In genomic region chr3:187748050-187748481, GRCh38 we compare ENCODE assay signal across 1 cellular context.
TF ChIP-seq lines count a peak whose summit lies in the region.

No MANE protein-coding gene starts in this region.

TF ChIP-seq in HepG2, 621 proteins besides CTCF, POLR2A, EP300 and RAD21 (continued from another document and continues in another):
- TF ChIP-seq ONECUT2 (CRISPR knock-in tag; IDR thresholded peaks at IDR 0.05), result no peak
- no peak for TF ChIP-seq MEIS1 (CRISPR knock-in tag; IDR thresholded peaks at IDR 0.05; ENCODE audit: borderline replicate concordance)
- TF ChIP-seq ATF7-NPFF (CRISPR knock-in tag; IDR thresholded peaks at IDR 0.05; ENCODE audit: low read depth), result no peak
- TF ChIP-seq KDM3A (CRISPR knock-in tag; IDR thresholded peaks at IDR 0.05; ENCODE audit: low read depth), result peak; percentile 74; the same call in 1 of the 2 replicates
- no peak for TF ChIP-seq HNF1A (IDR thresholded peaks at IDR 0.05; ENCODE audit: low read depth)
- TF ChIP-seq HNF1A (CRISPR knock-in tag; IDR thresholded peaks at IDR 0.05; ENCODE audit: borderline replicate concordance), result no peak; the same call in 1 of the 2 replicates
- TF ChIP-seq ZNF362 (CRISPR knock-in tag; IDR thresholded peaks at IDR 0.05; ENCODE audit: borderline replicate concordance), result peak; percentile 18; the same call in 1 of the 2 replicates
- peak; percentile 49 for TF ChIP-seq FOXA3 (CRISPR knock-in tag; IDR thresholded peaks at IDR 0.05)
- TF ChIP-seq ZNF777 (CRISPR knock-in tag; IDR thresholded peaks at IDR 0.05), result no peak
- no peak for TF ChIP-seq ZNF790 (CRISPR knock-in tag; IDR thresholded peaks at IDR 0.05; ENCODE audit: borderline replicate concordance)
- TF ChIP-seq ZNF282 (IDR thresholded peaks at IDR 0.05; ENCODE audit: partially characterized antibody), result no peak
- TF ChIP-seq JUN (CRISPR knock-in tag; IDR thresholded peaks at IDR 0.05), result no peak
- no peak for TF ChIP-seq KDM6A (CRISPR knock-in tag; IDR thresholded peaks at IDR 0.05; ENCODE audit: low read depth)
- no peak for TF ChIP-seq ZFP36L2 (CRISPR knock-in tag; IDR thresholded peaks at IDR 0.05)
- no peak for TF ChIP-seq ATRX (CRISPR knock-in tag; IDR thresholded peaks at IDR 0.05; ENCODE audit: borderline replicate concordance)
- no peak for TF ChIP-seq ZNF143 (CRISPR knock-in tag; IDR thresholded peaks at IDR 0.05)
- peak; percentile 85; the same call in 1 of the 2 replicates for TF ChIP-seq PRDM10 (CRISPR knock-in tag; IDR thresholded peaks at IDR 0.05; ENCODE audit: low read depth)
- TF ChIP-seq ZNF337 (CRISPR knock-in tag; IDR thresholded peaks at IDR 0.05; ENCODE audit: borderline replicate concordance, low read depth), result no peak
- no peak for TF ChIP-seq MTF1 (CRISPR knock-in tag; IDR thresholded peaks at IDR 0.05)
- no peak for TF ChIP-seq SKIL (CRISPR knock-in tag; IDR thresholded peaks at IDR 0.05; ENCODE audit: borderline replicate concordance)
- no peak for TF ChIP-seq BRCA1 (CRISPR knock-in tag; IDR thresholded peaks at IDR 0.05)
- no peak for TF ChIP-seq PRMT3 (CRISPR knock-in tag; IDR thresholded peaks at IDR 0.05; ENCODE audit: borderline replicate concordance, low read depth)
- TF ChIP-seq ZNF343 (CRISPR knock-in tag; IDR thresholded peaks at IDR 0.05), result no peak
- no peak for TF ChIP-seq E2F2 (CRISPR knock-in tag; IDR thresholded peaks at IDR 0.05; ENCODE audit: borderline replicate concordance)
- TF ChIP-seq TARDBP (CRISPR knock-in tag; IDR thresholded peaks at IDR 0.05), result peak; percentile 69; the same call in 1 of the 2 replicates
- TF ChIP-seq ZNF557 (CRISPR knock-in tag; IDR thresholded peaks at IDR 0.05), result no peak
- TF ChIP-seq ZNF75D (CRISPR knock-in tag; IDR thresholded peaks at IDR 0.05; ENCODE audit: borderline replicate concordance), result no peak
- no peak for TF ChIP-seq ZNF317 (CRISPR knock-in tag; IDR thresholded peaks at IDR 0.05)
- TF ChIP-seq XBP1 (CRISPR knock-in tag; IDR thresholded peaks at IDR 0.05), result no peak
- TF ChIP-seq ZBTB33 (CRISPR knock-in tag; IDR thresholded peaks at IDR 0.05), result peak; percentile 59; the same call in 1 of the 2 replicates
- no peak for TF ChIP-seq CREBL2 (CRISPR knock-in tag; IDR thresholded peaks at IDR 0.05; ENCODE audit: borderline replicate concordance)
- no peak for TF ChIP-seq TERF1 (CRISPR knock-in tag; IDR thresholded peaks at IDR 0.05)
- TF ChIP-seq TIGD3 (CRISPR knock-in tag; IDR thresholded peaks at IDR 0.05; ENCODE audit: borderline replicate concordance), result no peak
- no peak for TF ChIP-seq ZNF225 (CRISPR knock-in tag; IDR thresholded peaks at IDR 0.05)
- TF ChIP-seq AFF4 (CRISPR knock-in tag; IDR thresholded peaks at IDR 0.05), result no peak
- no peak for TF ChIP-seq MAZ (IDR thresholded peaks at IDR 0.05; ENCODE audit: borderline replicate concordance, low read depth, low read length)
- no peak for TF ChIP-seq MAZ (CRISPR knock-in tag; IDR thresholded peaks at IDR 0.05; ENCODE audit: low read depth)
- 0 out of 2 replicates have a peak, but pooled peaks have one; percentile 30 for TF ChIP-seq MIER2 (CRISPR knock-in tag; IDR thresholded peaks at IDR 0.05)
- TF ChIP-seq CCDC6 (CRISPR knock-in tag; IDR thresholded peaks at IDR 0.05), result no peak
- TF ChIP-seq ZNF274 (CRISPR knock-in tag; IDR thresholded peaks at IDR 0.05), result no peak
- TF ChIP-seq PHF20 (CRISPR knock-in tag; IDR thresholded peaks at IDR 0.05), result no peak
- TF ChIP-seq ZNF510 (CRISPR knock-in tag; IDR thresholded peaks at IDR 0.05; ENCODE audit: low read depth), result no peak
